In the genomic region with DNA sequence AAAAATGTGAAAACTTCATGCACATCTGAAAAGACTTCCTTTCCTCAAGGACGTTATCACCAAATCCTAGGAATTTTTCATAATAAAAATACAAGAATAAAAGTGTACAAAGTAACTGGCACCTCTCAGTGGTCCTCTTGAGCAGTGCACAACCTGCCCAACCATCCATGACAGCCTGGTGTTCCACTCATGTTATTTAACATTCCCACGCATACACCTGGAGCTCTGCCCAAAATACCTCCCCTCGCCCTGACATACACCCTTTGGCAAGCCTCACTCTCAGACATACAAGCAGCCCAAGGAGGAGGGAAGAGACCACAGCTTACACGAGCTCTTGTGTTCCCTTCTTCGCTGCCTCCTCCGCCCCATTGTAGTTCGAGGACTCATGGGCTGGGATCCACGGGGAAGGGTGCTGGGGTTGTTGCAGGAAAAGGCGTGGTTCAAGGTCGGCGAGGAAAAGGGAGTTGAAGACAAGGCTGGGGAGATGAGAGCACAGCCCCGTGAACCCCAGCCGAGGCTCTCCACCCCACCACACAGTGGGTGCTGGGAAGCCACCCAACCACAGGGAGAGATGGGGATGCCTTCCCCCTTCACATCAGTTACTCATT, we compare ENCODE assay signal across 26 cellular contexts. TPM values are rescaled to one million over a fixed set of nuclear protein-coding genes. Genes with fewer than 3 reads are reported as not detected.
DNase-seq lines count a peak whose midpoint lies in the region; ATAC-seq and TF ChIP-seq lines count a peak whose summit lies in the region.
"Had no signal": no experiment of that assay in that cellular context is flagged by ENCODE, and none has a peak within 500 bp of the region (broad histone marks: within the 10 kb centered on the region; RNA-seq: fewer than 3 reads in every experiment).

No MANE protein-coding gene starts in this region.

- no peak overlapping the region for H3K4me3 Mint-ChIP-seq in activated naive CD8-positive, alpha-beta T cell treated with anti-CD3 and anti-CD28 coated beads, Interleukin-2, amount 10 ng/mL, durations not matched to agents 7 days and 5 days
- no peak overlapping the region for H3K4me3 Mint-ChIP-seq in activated naive CD8-positive, alpha-beta T cell treated with anti-CD3 and anti-CD28 coated beads for 36 hours
- no peak overlapping the region for H3K4me3 Mint-ChIP-seq in chondrocyte (ENCODE audit: unreplicated experiment)
- no peak overlapping the region for H3K4me3 Mint-ChIP-seq in effector memory CD8-positive, alpha-beta T cell
- H3K4me3 Mint-ChIP-seq: CD4-positive, alpha-beta T cell had no signal

- H3K9ac ChIP-seq in NT2/D1 (ENCODE audit: insufficient read length, low read depth), result peak overlapping the region; percentile 5

- TF ChIP-seq EP300 in ovary (IDR thresholded peaks at IDR 0.05), result no peak

- WGBS in ovary, 3 donors, result 67 to 73% (median 72%) methylated on average over 13 of the region's 13 CpGs

- H3K9me3 Mint-ChIP-seq in activated naive CD8-positive, alpha-beta T cell treated with anti-CD3 and anti-CD28 coated beads, Interleukin-2, amount 10 ng/mL, durations not matched to agents 7 days and 5 days, result no peaks in the 10 kb centered on the region
- H3K9me3 Mint-ChIP-seq in activated naive CD8-positive, alpha-beta T cell treated with anti-CD3 and anti-CD28 coated beads for 36 hours, result no peaks in the 10 kb centered on the region
- no peaks in the 10 kb centered on the region for H3K9me3 Mint-ChIP-seq in chondrocyte (ENCODE audit: low read depth)
- H3K9me3 Mint-ChIP-seq in effector memory CD8-positive, alpha-beta T cell, result no peaks in the 10 kb centered on the region
- H3K9me3 Mint-ChIP-seq: CD4-positive, alpha-beta T cell had no signal

- POLR2A ChIA-PET in activated naive CD8-positive, alpha-beta T cell treated with anti-CD3 and anti-CD28 coated beads, Interleukin-2, amount 10 ng/mL, durations not matched to agents 7 days and 5 days (lab: Charles Lee), result no interaction called here

- H3K4me3 ChIP-seq in NT2/D1 (ENCODE audit: insufficient read length, low read depth) (no peak overlapping the region), ovary (no peak overlapping the region)
- H3K4me3 ChIP-seq: SJCRH30 had no signal

- H3K4me1 ChIP-seq in NT2/D1 (ENCODE audit: insufficient read depth, insufficient read length), result peaks cover 22% of the 10 kb centered on the region
- no peaks in the 10 kb centered on the region for H3K4me1 ChIP-seq in ovary (ENCODE audit: insufficient read depth)
- H3K4me1 ChIP-seq: SJCRH30 had no signal

- TF ChIP-seq CTCF in chondrocyte (IDR thresholded peaks at IDR 0.05), result no peak
- TF ChIP-seq CTCF in ovary (IDR thresholded peaks at IDR 0.05), result no peak

- H3K9me3 ChIP-seq in NT2/D1 (ENCODE audit: insufficient read depth, low read length) (no peaks in the 10 kb centered on the region), ovary (no peaks in the 10 kb centered on the region)
- H3K9me3 ChIP-seq: SJCRH30 had no signal

- H3K36me3 ChIP-seq in NT2/D1 (ENCODE audit: insufficient read depth, insufficient read length, low read length), result peaks cover 6% of the 10 kb centered on the region
- H3K36me3 ChIP-seq in ovary, result no peaks in the 10 kb centered on the region
- H3K36me3 ChIP-seq: SJCRH30 had no signal

- no peak for ATAC-seq in activated naive CD8-positive, alpha-beta T cell treated with anti-CD3 and anti-CD28 coated beads, Interleukin-2, amount 10 ng/mL, durations not matched to agents 7 days and 5 days (ENCODE audit: low read depth)
- ATAC-seq in effector memory CD8-positive, alpha-beta T cell (replicated peaks), result no peak
- ATAC-seq in GM19328 (IDR thresholded peaks at IDR 0.05; ENCODE audit: unreplicated experiment), result no peak

- DNase-seq in activated naive CD8-positive, alpha-beta T cell treated with anti-CD3 and anti-CD28 coated beads, Interleukin-2, amount 10 ng/mL, durations not matched to agents 7 days and 5 days, result peak; percentile 7
- no peak for DNase-seq in activated naive CD8-positive, alpha-beta T cell treated with anti-CD3 and anti-CD28 coated beads for 36 hours
- DNase-seq in NT2/D1 (ENCODE audit: low read depth, low spot score) (no peak), chondrocyte (ENCODE audit: low spot score) (peak; percentile 60), ovary (peak in 3 of 5 donors; percentile 11 to 21 (median 11)), NCI-H526 treated with DMSO at 0.1 percent for 48 hours (lab: John Stamatoyannopoulos, UW) (no peak)
- DNase-seq in effector memory CD8-positive, alpha-beta T cell, result no peak
- DNase-seq: DMS153; GDM1; GOT3; MM.1S; NCI-H1092; NCI-H1436 treated with DMSO at 0.1 percent for 48 hours; NCI-H2029 treated with DMSO at 0.1 percent for 48 hours; NCI-H2171; NCI-H446; NCI-H69; NK-92 treated with Interleukin-12 subunit alpha and Interleukin-12 subunit beta, amount 100 ng/mL, for 24 hours; OCI-M1; SJCRH30 had no signal

- intact Hi-C loops in ovary (cut with DNase I), result no loop called here

- H3K27ac ChIP-seq in ovary, result no peak overlapping the region
- H3K27ac ChIP-seq: RWPE1, SJCRH30 had no signal

- H3K36me3 Mint-ChIP-seq in activated naive CD8-positive, alpha-beta T cell treated with anti-CD3 and anti-CD28 coated beads, Interleukin-2, amount 10 ng/mL, durations not matched to agents 7 days and 5 days, result no peaks in the 10 kb centered on the region
- no peaks in the 10 kb centered on the region for H3K36me3 Mint-ChIP-seq in activated naive CD8-positive, alpha-beta T cell treated with anti-CD3 and anti-CD28 coated beads for 36 hours
- H3K36me3 Mint-ChIP-seq in chondrocyte (ENCODE audit: low read depth), result no peaks in the 10 kb centered on the region
- no peaks in the 10 kb centered on the region for H3K36me3 Mint-ChIP-seq in effector memory CD8-positive, alpha-beta T cell (ENCODE audit: insufficient read depth)

- no peaks in the 10 kb centered on the region for H3K4me1 Mint-ChIP-seq in activated naive CD8-positive, alpha-beta T cell treated with anti-CD3 and anti-CD28 coated beads, Interleukin-2, amount 10 ng/mL, durations not matched to agents 7 days and 5 days
- H3K4me1 Mint-ChIP-seq in activated naive CD8-positive, alpha-beta T cell treated with anti-CD3 and anti-CD28 coated beads for 36 hours, result no peaks in the 10 kb centered on the region
- no peaks in the 10 kb centered on the region for H3K4me1 Mint-ChIP-seq in chondrocyte (ENCODE audit: low read depth)
- peaks cover 0 to 4% of the 10 kb centered on the region in 2 donors for H3K4me1 Mint-ChIP-seq in effector memory CD8-positive, alpha-beta T cell (ENCODE audit: low read depth in 2 of 2)

- no peak overlapping the region for H3K27ac Mint-ChIP-seq in activated naive CD8-positive, alpha-beta T cell treated with anti-CD3 and anti-CD28 coated beads, Interleukin-2, amount 10 ng/mL, durations not matched to agents 7 days and 5 days
- no peak overlapping the region for H3K27ac Mint-ChIP-seq in activated naive CD8-positive, alpha-beta T cell treated with anti-CD3 and anti-CD28 coated beads for 36 hours
- H3K27ac Mint-ChIP-seq in chondrocyte (ENCODE audit: unreplicated experiment), result no peak overlapping the region
- no peak overlapping the region for H3K27ac Mint-ChIP-seq in effector memory CD8-positive, alpha-beta T cell
- H3K27ac Mint-ChIP-seq: CD4-positive, alpha-beta T cell had no signal

- H3K27me3 ChIP-seq in NT2/D1 (ENCODE audit: insufficient read depth, insufficient read length), result no peaks in the 10 kb centered on the region
- no peaks in the 10 kb centered on the region for H3K27me3 ChIP-seq in ovary

- no peaks in the 10 kb centered on the region for H3K27me3 Mint-ChIP-seq in activated naive CD8-positive, alpha-beta T cell treated with anti-CD3 and anti-CD28 coated beads, Interleukin-2, amount 10 ng/mL, durations not matched to agents 7 days and 5 days
- no peaks in the 10 kb centered on the region for H3K27me3 Mint-ChIP-seq in activated naive CD8-positive, alpha-beta T cell treated with anti-CD3 and anti-CD28 coated beads for 36 hours
- H3K27me3 Mint-ChIP-seq in chondrocyte (ENCODE audit: low read depth), result peaks cover 7% of the 10 kb centered on the region
- peaks cover 15 to 57% of the 10 kb centered on the region in 2 donors for H3K27me3 Mint-ChIP-seq in effector memory CD8-positive, alpha-beta T cell
- H3K27me3 Mint-ChIP-seq: CD4-positive, alpha-beta T cell had no signal

- no peak for TF ChIP-seq POLR2A in ovary (IDR thresholded peaks at IDR 0.05)

RNA-seq across cellular contexts. Expression of a gene that starts 23.3 kb away (rescaled TPM):
- not detected for total RNA-seq in activated naive CD8-positive, alpha-beta T cell treated with anti-CD3 and anti-CD28 coated beads, Interleukin-2, amount 10 ng/mL, durations not matched to agents 7 days and 5 days
- not detected for total RNA-seq in activated naive CD8-positive, alpha-beta T cell treated with anti-CD3 and anti-CD28 coated beads for 36 hours
- total RNA-seq in chondrocyte (0.20 to 0.63 TPM in 2 of 3 replicates, not detected in the other), ovary (10 to 100 TPM in 2 of 7 donors, 1 to 10 TPM in 5; 1.1 to 19.4 (median 5.4) TPM)
- 10 to 100 TPM in 1 of 2 donors, 1 to 10 TPM in 1; 1.6 to 11.2 TPM for polyA plus RNA-seq in ovary
- total RNA-seq: A172; CD4-positive, alpha-beta T cell; Daoy; LHCN-M2 had no signal

Comparison
In these comparisons a context has a peak if more than half of its experiments do, and no peak if none do; other contexts are left out.
1. DNase-seq: peak in activated naive CD8-positive, alpha-beta T cell treated with anti-CD3 and anti-CD28 coated beads, Interleukin-2, amount 10 ng/mL, durations not matched to agents 7 days and 5 days (single experiment), chondrocyte (single experiment) and ovary (3 of 5); none in activated naive CD8-positive, alpha-beta T cell treated with anti-CD3 and anti-CD28 coated beads for 36 hours (single experiment), NT2/D1 (single experiment), NCI-H526 treated with DMSO at 0.1 percent for 48 hours (single experiment) and effector memory CD8-positive, alpha-beta T cell (0 of 3).